ENCODE assay signal across 8 cellular contexts in genomic region chr17:77476920-77477805, GRCh38.
DNase-seq lines count a peak whose midpoint lies in the region; ATAC-seq, FAIRE-seq and TF ChIP-seq lines count a peak whose summit lies in the region.

No MANE protein-coding gene starts in this region.

- TF ChIP-seq CTCF in epithelial cell of esophagus (IDR thresholded peaks at IDR 0.05; ENCODE audit: insufficient read depth, low read depth, low read length, missing control alignments) = no peak

- H3K27ac Mint-ChIP-seq in T-helper 17 cell = peak overlapping the region; percentile 99
- H3K27ac Mint-ChIP-seq in naive thymus-derived CD8-positive, alpha-beta T cell = peak overlapping the region; percentile 87 to 98 (median 94)

- no peaks in the 10 kb centered on the region for H3K27me3 Mint-ChIP-seq in T-helper 17 cell
- H3K27me3 Mint-ChIP-seq in naive thymus-derived CD8-positive, alpha-beta T cell = no peaks in the 10 kb centered on the region

- POLR2A ChIA-PET in naive thymus-derived CD8-positive, alpha-beta T cell (lab: Charles Lee) = interaction anchor here (0.6 to 9.9 kb wide), 16 partner anchors 8 to 862 kb away, joined by 3 to 304 read pairs (median 9); no protein-coding TSS in a partner anchor

- peaks cover 62% of the 10 kb centered on the region for H3K4me1 Mint-ChIP-seq in T-helper 17 cell
- H3K4me1 Mint-ChIP-seq in naive thymus-derived CD8-positive, alpha-beta T cell = peaks cover 58 to 88% (median 85%) of the 10 kb centered on the region in 4 donors

- ATAC-seq in T-helper 17 cell (no peak), HG03039 (IDR thresholded peaks at IDR 0.05; ENCODE audit: unreplicated experiment) (no peak), HG02798 (IDR thresholded peaks at IDR 0.05; ENCODE audit: poor library complexity, unreplicated experiment) (no peak)
- ATAC-seq in naive thymus-derived CD8-positive, alpha-beta T cell = no peak

- FAIRE-seq in H54 (lab: Jason Lieb, UNC) = no peak

- TF ChIP-seq POLR2A in H54 (IDR thresholded peaks at IDR 0.05; ENCODE audit: low read depth, low read length) = no peak

- no peaks in the 10 kb centered on the region for H3K9me3 Mint-ChIP-seq in naive thymus-derived CD8-positive, alpha-beta T cell

- no peaks in the 10 kb centered on the region for H3K9me3 ChIP-seq in T-helper 17 cell (ENCODE audit: control insufficient read depth, low read length, poor library complexity, severe bottlenecking)

- H3K4me3 Mint-ChIP-seq in T-helper 17 cell = peak overlapping the region; percentile 77
- H3K4me3 Mint-ChIP-seq in naive thymus-derived CD8-positive, alpha-beta T cell = peak overlapping the region; percentile 31 to 81 (median 73)

- DNase-seq in H54 (ENCODE audit: insufficient read length, low spot score) (peak; percentile 81), T-helper 17 cell (no peak), epithelial cell of esophagus (ENCODE audit: low read depth) (peak; percentile 98), NCI-H2196 (lab: John Stamatoyannopoulos, UW; ENCODE audit: unreplicated experiment) (no peak), T-helper 9 cell (no peak)
- DNase-seq in naive thymus-derived CD8-positive, alpha-beta T cell = no peak

- H3K4me3 ChIP-seq in epithelial cell of esophagus (ENCODE audit: low read length) = no peak overlapping the region

- H3K36me3 Mint-ChIP-seq in T-helper 17 cell (ENCODE audit: low read depth) = peaks cover 3% of the 10 kb centered on the region
- H3K36me3 Mint-ChIP-seq in naive thymus-derived CD8-positive, alpha-beta T cell = peaks cover 0 to 51% (median 1%) of the 10 kb centered on the region in 3 donors

Comparison
In these comparisons a context has a peak if more than half of its experiments do, and no peak if none do; other contexts are left out.
1. DNase-seq: peak in H54 (single experiment) and epithelial cell of esophagus (single experiment); none in T-helper 17 cell (0 of 3), naive thymus-derived CD8-positive, alpha-beta T cell (0 of 10), NCI-H2196 (single experiment) and T-helper 9 cell (single experiment).